Comparison of ENCODE assay signal across 20 cellular contexts in the genomic region with DNA sequence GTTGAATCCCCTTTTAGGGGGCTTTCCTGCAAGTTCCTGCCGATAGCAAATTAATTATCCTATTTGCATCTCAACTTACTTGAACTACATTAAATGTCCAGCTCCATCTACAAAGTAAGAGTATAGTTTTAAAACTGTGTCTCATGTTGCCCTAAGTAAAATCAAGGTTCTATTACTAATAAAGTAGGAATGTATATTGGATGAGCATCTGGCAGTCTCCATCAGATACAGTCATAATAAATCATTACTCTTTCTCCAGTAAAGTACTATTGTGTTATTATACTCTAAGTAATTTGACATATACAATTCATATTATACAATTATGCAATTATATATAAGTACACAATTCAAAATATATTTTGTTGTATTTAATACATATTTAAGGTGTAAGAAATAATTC.
DNase-seq lines count a peak whose midpoint lies in the region; ATAC-seq and TF ChIP-seq lines count a peak whose summit lies in the region.
"Had no signal": no experiment of that assay in that cellular context is flagged by ENCODE, and none has a peak within 500 bp of the region (broad histone marks: within the 10 kb centered on the region; RNA-seq: fewer than 3 reads in every experiment).

No MANE protein-coding gene starts in this region.

- TF ChIP-seq POLR2A in lower leg skin (IDR thresholded peaks at IDR 0.05) (no peak), erythroblast (IDR thresholded peaks at IDR 0.05; ENCODE audit: low read length) (no peak)

- TF ChIP-seq CTCF in foreskin keratinocyte (conservative IDR thresholded peaks at IDR 0.05) (no peak), lower leg skin (IDR thresholded peaks at IDR 0.05) (no peak)

- DNase-seq in EH (ENCODE audit: low read depth) (peak; percentile 51), M059J (ENCODE audit: low read depth) (peak; percentile 13), foreskin keratinocyte (peak; percentile 13 to 47), NCI-H2081 treated with DMSO at 0.1 percent for 48 hours (lab: John Stamatoyannopoulos, UW) (no peak), lower leg skin (ENCODE audit: low spot score in 2 of 2) (no peak), erythroblast (lab: John Stamatoyannopoulos, UW) (no peak)
- DNase-seq: BE2C, NCI-H1092 treated with DMSO at 0.1 percent for 48 hours, NCI-H1436 treated with DMSO at 0.1 percent for 48 hours, NCI-H1930, NCI-H2171, NCI-H524 treated with DMSO at 0.1 percent for 48 hours, NCI-H82, Peyer's patch, Right ventricle myocardium superior, SW 1271 had no signal

- H3K27me3 ChIP-seq in foreskin keratinocyte: no peaks in the 10 kb centered on the region
- H3K27me3 ChIP-seq: BE2C, Peyer's patch had no signal

- peaks cover 9% of the 10 kb centered on the region for H3K4me1 ChIP-seq in foreskin keratinocyte
- H3K4me1 ChIP-seq: BE2C, HAP-1, Peyer's patch had no signal

- no peak overlapping the region for H3K4me3 ChIP-seq in lower leg skin (ENCODE audit: low read depth, poor library complexity, severe bottlenecking)
- H3K4me3 ChIP-seq: GM23338, HAP-1, Peyer's patch had no signal

- H3K27ac ChIP-seq in foreskin keratinocyte: no peak overlapping the region
- H3K27ac ChIP-seq: Peyer's patch had no signal

- ATAC-seq in SK-N-SH treated with all-trans-retinoic acid at 6 μM for 48 hours: peak; percentile 79
- ATAC-seq in foreskin keratinocyte: peak; percentile 85
- no peak for ATAC-seq in HG03139 (IDR thresholded peaks at IDR 0.05; ENCODE audit: unreplicated experiment)
- ATAC-seq: GM23338 had no signal

- WGBS in lower leg skin, 2 donors: 73 to 76% methylated on average over 1 of the region's 1 CpG

- intact Hi-C loops in lower leg skin (cut with DNase I; ENCODE audit: low total_unique reads): no loop called here

TF ChIP-seq in SK-N-SH treated with all-trans-retinoic acid at 6 μM for 48 hours, 23 proteins besides CTCF, POLR2A, EP300 and RAD21:
- TF ChIP-seq ISL1 (CRISPR knock-in tag; IDR thresholded peaks at IDR 0.05) (peak; percentile 65), ZC3H10 (CRISPR knock-in tag; IDR thresholded peaks at IDR 0.05) (no peak), ZNF70 (CRISPR knock-in tag; IDR thresholded peaks at IDR 0.05) (no peak), RARB (CRISPR knock-in tag; IDR thresholded peaks at IDR 0.05) (no peak)

Comparison
In these comparisons a context has a peak if more than half of its experiments do, and no peak if none do; other contexts are left out.
1. DNase-seq: peak in EH (single experiment), M059J (single experiment) and foreskin keratinocyte (2 of 2); none in NCI-H2081 treated with DMSO at 0.1 percent for 48 hours (single experiment), lower leg skin (0 of 2) and erythroblast (0 of 2).